20 cellular contexts compared by ENCODE assay signal in genomic region chr12:42085596-42085995, GRCh38. TPM values are rescaled to one million over a fixed set of nuclear protein-coding genes. Genes with fewer than 3 reads are reported as not detected.
DNase-seq lines count a peak whose midpoint lies in the region; ATAC-seq, FAIRE-seq and TF ChIP-seq lines count a peak whose summit lies in the region.
"Had no signal": no experiment of that assay in that cellular context is flagged by ENCODE, and none has a peak within 500 bp of the region (broad histone marks: within the 10 kb centered on the region; RNA-seq: fewer than 3 reads in every experiment).

No MANE protein-coding gene starts in this region.

- no peak overlapping the region for H3K4me3 ChIP-seq in gastroesophageal sphincter
- H3K4me3 ChIP-seq: A549; BLaER1 treated with 17β-estradiol and CSF1 and Interleukin-3, amounts not matched to agents 10 nM and 100 nM; GM12878 had no signal

- H3K27me3 ChIP-seq in gastroesophageal sphincter, result no peaks in the 10 kb centered on the region
- H3K27me3 ChIP-seq: BLaER1 treated with 17β-estradiol and CSF1 and Interleukin-3, amounts not matched to agents 10 nM and 100 nM had no signal

- peaks cover 0 to 13% (median 0%) of the 10 kb centered on the region in 3 donors for H3K4me1 ChIP-seq in gastroesophageal sphincter
- H3K4me1 ChIP-seq: A549, Caco-2 had no signal

- no peak overlapping the region for H3K27ac ChIP-seq in gastroesophageal sphincter
- H3K27ac ChIP-seq: 22Rv1; A549; BLaER1 treated with 17β-estradiol and CSF1 and Interleukin-3, amounts not matched to agents 10 nM and 100 nM; C4-2B had no signal

- TF ChIP-seq POLR2A in GM12892 (IDR thresholded peaks at IDR 0.05; ENCODE audit: low read depth, low read length) (no peak), erythroblast (IDR thresholded peaks at IDR 0.05; ENCODE audit: low read length) (no peak), gastroesophageal sphincter (IDR thresholded peaks at IDR 0.05) (no peak)

- H3K9me3 ChIP-seq in gastroesophageal sphincter, result no peaks in the 10 kb centered on the region
- H3K9me3 ChIP-seq: A549; BLaER1 treated with 17β-estradiol and CSF1 and Interleukin-3, amounts not matched to agents 10 nM and 100 nM; Caco-2 had no signal

- peaks cover 0 to 22% of the 10 kb centered on the region in 2 donors for H3K36me3 ChIP-seq in gastroesophageal sphincter

- peak; percentile 14 for ATAC-seq in SK-N-SH treated with all-trans-retinoic acid at 6 μM for 48 hours
- no peak for ATAC-seq in HG03139 (IDR thresholded peaks at IDR 0.05; ENCODE audit: unreplicated experiment)
- no peak for ATAC-seq in gastroesophageal sphincter
- no peak for ATAC-seq in HG02885 (IDR thresholded peaks at IDR 0.05; ENCODE audit: poor library complexity, unreplicated experiment)
- ATAC-seq: A549; CD8-positive, alpha-beta T cell; GM12878 had no signal

- WGBS in gastroesophageal sphincter (ENCODE audit: low coverage in 1 of 2), 2 donors, result 62 to 72% methylated on average over 3 of the region's 3 CpGs

- no peak for TF ChIP-seq CTCF in gastroesophageal sphincter (IDR thresholded peaks at IDR 0.05)

- no peak for TF ChIP-seq EP300 in gastroesophageal sphincter (IDR thresholded peaks at IDR 0.05)

- DNase-seq in GM12892 (ENCODE audit: insufficient read length) (no peak), HUDEP-2 (lab: John Stamatoyannopoulos, UW; ENCODE audit: unreplicated experiment in 76 of 76) (peak in 57 of 76 experiments; percentile 2 to 86 (median 48)), erythroblast (lab: John Stamatoyannopoulos, UW) (peak; percentile 73 to 95)
- DNase-seq: AML-193; Caco-2; Calu3; CD4-positive, alpha-beta T cell; CD8-positive, alpha-beta T cell; DMS79 treated with DMSO at 0.1 percent for 48 hours had no signal

- peak; percentile 46 for FAIRE-seq in GM12892 (lab: Jason Lieb, UNC)
- FAIRE-seq: D721Med, G401.6, GM12878 had no signal

TF ChIP-seq in SK-N-SH treated with all-trans-retinoic acid at 6 μM for 48 hours, 23 proteins besides CTCF, POLR2A, EP300 and RAD21:
- TF ChIP-seq ESRRG (CRISPR knock-in tag; IDR thresholded peaks at IDR 0.05) (no peak), GLIS3 (CRISPR knock-in tag; IDR thresholded peaks at IDR 0.05) (no peak), ZNF565 (CRISPR knock-in tag; conservative IDR thresholded peaks at IDR 0.05; ENCODE audit: low read depth) (no peak), ZNF70 (CRISPR knock-in tag; IDR thresholded peaks at IDR 0.05) (no peak), ZNF8 (CRISPR knock-in tag; IDR thresholded peaks at IDR 0.05) (no peak), PPARA (CRISPR knock-in tag; IDR thresholded peaks at IDR 0.05; ENCODE audit: borderline replicate concordance) (no peak), ZC3H10 (CRISPR knock-in tag; IDR thresholded peaks at IDR 0.05) (no peak), POU6F1 (CRISPR knock-in tag; IDR thresholded peaks at IDR 0.05; ENCODE audit: borderline replicate concordance, low read depth) (no peak), ZFP30 (CRISPR knock-in tag; IDR thresholded peaks at IDR 0.05) (no peak), ZFP3 (CRISPR knock-in tag; IDR thresholded peaks at IDR 0.05) (no peak), TSHZ2 (CRISPR knock-in tag; IDR thresholded peaks at IDR 0.05) (no peak), ARNTL (CRISPR knock-in tag; IDR thresholded peaks at IDR 0.05; ENCODE audit: borderline replicate concordance, low read depth) (no peak)
- TF ChIP-seq, protein P1, sequence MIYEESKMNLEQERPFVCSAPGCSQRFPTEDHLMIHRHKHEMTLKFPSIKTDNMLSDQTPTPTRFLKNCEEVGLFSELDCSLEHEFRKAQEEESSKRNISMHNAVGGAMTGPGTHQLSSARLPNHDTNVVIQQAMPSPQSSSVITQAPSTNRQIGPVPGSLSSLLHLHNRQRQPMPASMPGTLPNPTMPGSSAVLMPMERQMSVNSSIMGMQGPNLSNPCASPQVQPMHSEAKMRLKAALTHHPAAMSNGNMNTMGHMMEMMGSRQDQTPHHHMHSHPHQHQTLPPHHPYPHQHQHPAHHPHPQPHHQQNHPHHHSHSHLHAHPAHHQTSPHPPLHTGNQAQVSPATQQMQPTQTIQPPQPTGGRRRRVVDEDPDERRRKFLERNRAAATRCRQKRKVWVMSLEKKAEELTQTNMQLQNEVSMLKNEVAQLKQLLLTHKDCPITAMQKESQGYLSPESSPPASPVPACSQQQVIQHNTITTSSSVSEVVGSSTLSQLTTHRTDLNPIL (CRISPR knock-in tag; IDR thresholded peaks at IDR 0.05; ENCODE audit: low read depth), result no peak

RNA-seq across cellular contexts. Expression of gene GXYLT1, which starts 59.1 kb away (rescaled TPM):
- 6.0 TPM for polyA plus RNA-seq in GM12892 (2012; ENCODE audit: missing spikeins)
- 10 to 100 TPM in 1 of 4 donors, 1 to 10 TPM in 3; 6.9 to 11.6 (median 8.3) TPM for total RNA-seq in gastroesophageal sphincter
